Comparison of ENCODE assay signal across 12 cellular contexts in the genomic region with DNA sequence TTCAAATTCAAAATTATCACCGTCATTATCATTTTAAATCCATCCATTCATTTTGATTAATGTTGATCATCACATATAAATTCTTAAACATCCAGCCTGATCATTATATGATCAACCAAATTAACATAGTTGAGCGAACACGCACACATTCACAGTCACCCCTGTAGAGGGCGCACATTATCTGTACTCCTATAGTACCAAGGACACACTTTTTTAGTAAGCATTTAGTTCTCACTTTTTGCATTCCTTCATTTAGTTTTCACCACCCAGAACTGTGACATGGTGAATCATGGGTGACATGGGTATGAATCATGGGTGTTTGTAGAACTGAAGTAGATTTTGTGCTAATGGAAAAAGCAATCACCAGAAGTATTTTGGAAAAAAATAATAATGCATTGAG. TPM values are rescaled to one million over a fixed set of nuclear protein-coding genes. Genes with fewer than 3 reads are reported as not detected.
DNase-seq lines count a peak whose midpoint lies in the region; ATAC-seq and TF ChIP-seq lines count a peak whose summit lies in the region.
"Had no signal": no experiment of that assay in that cellular context is flagged by ENCODE, and none has a peak within 500 bp of the region (broad histone marks: within the 10 kb centered on the region; RNA-seq: fewer than 3 reads in every experiment).

No MANE protein-coding gene starts in this region.

- H3K4me1 ChIP-seq in CD4-positive, alpha-beta memory T cell (ENCODE audit: insufficient read depth, low read length): no peaks in the 10 kb centered on the region
- H3K4me1 ChIP-seq in OCI-LY1 (ENCODE audit: insufficient read depth, low read length, severe bottlenecking): no peaks in the 10 kb centered on the region
- H3K4me1 ChIP-seq: esophagus squamous epithelium had no signal

- no peaks in the 10 kb centered on the region for H3K9me2 ChIP-seq in OCI-LY1 (ENCODE audit: low read depth, low read length)

- H3K27ac ChIP-seq in CD4-positive, alpha-beta memory T cell (ENCODE audit: low read depth, low read length): no peak overlapping the region
- no peak overlapping the region for H3K27ac ChIP-seq in OCI-LY1 (ENCODE audit: low read depth, low read length, poor library complexity, severe bottlenecking)
- H3K27ac ChIP-seq: esophagus squamous epithelium had no signal

- ATAC-seq in HG03039 (IDR thresholded peaks at IDR 0.05; ENCODE audit: unreplicated experiment) (no peak), GM19455 (IDR thresholded peaks at IDR 0.05; ENCODE audit: unreplicated experiment) (no peak)

- H3K9me3 ChIP-seq in CD4-positive, alpha-beta memory T cell (ENCODE audit: control insufficient read depth in 1 of 2, low read length in 2 of 2): no peaks in the 10 kb centered on the region
- no peaks in the 10 kb centered on the region for H3K9me3 ChIP-seq in OCI-LY1 (ENCODE audit: low read length)

- intact Hi-C loops in CD4-positive, alpha-beta memory T cell (cut with micrococcal nuclease): no loop called here

- TF ChIP-seq CTCF in GM12864 (IDR thresholded peaks at IDR 0.05; ENCODE audit: low read depth, low read length, missing control alignments): peak; percentile 6
- peak; percentile 89 for TF ChIP-seq CTCF in OCI-LY1 (IDR thresholded peaks at IDR 0.05; ENCODE audit: low read length)
- TF ChIP-seq CTCF in GM20000 (IDR thresholded peaks at IDR 0.05; ENCODE audit: extremely low read depth, missing control alignments): no peak

- no peaks in the 10 kb centered on the region for H4K20me1 ChIP-seq in OCI-LY1 (ENCODE audit: insufficient read depth, low read length)

- no peak overlapping the region for H3K4me3 ChIP-seq in CD4-positive, alpha-beta memory T cell (ENCODE audit: low read length in 2 of 2)
- H3K4me3 ChIP-seq in GM12864 (ENCODE audit: low read depth, low read length) (no peak overlapping the region), OCI-LY1 (ENCODE audit: low read depth, low read length, poor library complexity, severe bottlenecking) (no peak overlapping the region)
- H3K4me3 ChIP-seq: esophagus squamous epithelium had no signal

- peaks cover 0 to 13% (median 3%) of the 10 kb centered on the region in 8 donors for H3K9me3 Mint-ChIP-seq in CD4-positive, alpha-beta memory T cell

- H2AFZ ChIP-seq in OCI-LY1 (ENCODE audit: low read length): no peak overlapping the region

- no peak overlapping the region for H3K9ac ChIP-seq in OCI-LY1 (ENCODE audit: low read length)

- no peak overlapping the region for H3K4me2 ChIP-seq in OCI-LY1 (ENCODE audit: low read length)

- no peaks in the 10 kb centered on the region for H3K27me3 ChIP-seq in CD4-positive, alpha-beta memory T cell (ENCODE audit: insufficient read depth, low read length)
- H3K27me3 ChIP-seq in OCI-LY1 (ENCODE audit: insufficient read depth, low read length): no peaks in the 10 kb centered on the region

- TF ChIP-seq POLR2A in erythroblast (IDR thresholded peaks at IDR 0.05; ENCODE audit: low read length): no peak

- H3K36me3 Mint-ChIP-seq in CD4-positive, alpha-beta memory T cell: no peaks in the 10 kb centered on the region

- POLR2A ChIA-PET in CD4-positive, alpha-beta memory T cell (lab: Charles Lee; ENCODE audit: partially characterized antibody): no interaction called here

- H3K36me3 ChIP-seq in CD4-positive, alpha-beta memory T cell (ENCODE audit: insufficient read depth, low read length): no peaks in the 10 kb centered on the region
- no peaks in the 10 kb centered on the region for H3K36me3 ChIP-seq in OCI-LY1 (ENCODE audit: insufficient read depth, low read length)
- H3K36me3 ChIP-seq: esophagus squamous epithelium had no signal

- H3K79me2 ChIP-seq in OCI-LY1 (ENCODE audit: insufficient read depth, low read length): no peaks in the 10 kb centered on the region

- no peak overlapping the region for H3K4me3 Mint-ChIP-seq in CD4-positive, alpha-beta memory T cell

- CTCF ChIA-PET in CD4-positive, alpha-beta memory T cell (lab: Charles Lee; ENCODE audit: partially characterized antibody): interaction anchor here (1.2 to 1.6 kb wide), 2 partner anchors 439 to 449 kb away, joined by 3 to 5 read pairs; no protein-coding TSS in a partner anchor

- peaks cover 3 to 6% of the 10 kb centered on the region in 2 donors for H3K27me3 Mint-ChIP-seq in CD4-positive, alpha-beta memory T cell

- H3K27ac Mint-ChIP-seq in CD4-positive, alpha-beta memory T cell: no peak overlapping the region

- no peaks in the 10 kb centered on the region; the same call in 1 of the 2 replicates for H3F3A ChIP-seq in OCI-LY1 (ENCODE audit: insufficient read depth, low read length)

- no peaks in the 10 kb centered on the region for H3K4me1 Mint-ChIP-seq in CD4-positive, alpha-beta memory T cell

- peak in 3 of 5 donors; percentile 1 to 15 (median 4) for DNase-seq in CD4-positive, alpha-beta memory T cell
- DNase-seq in GM12864 (ENCODE audit: low read depth) (no peak), erythroblast (lab: John Stamatoyannopoulos, UW) (peak; percentile 1 to 6), GM20000 (ENCODE audit: low spot score) (no peak)
- DNase-seq: esophagus squamous epithelium; NCI-H345; stimulated activated naive CD4-positive, alpha-beta T cell; T-helper 2 cell had no signal

RNA-seq across cellular contexts. Expression of gene ZNF735, which starts 26.0 kb away (rescaled TPM):
- total RNA-seq in CD4-positive, alpha-beta memory T cell: not detected
- polyA plus RNA-seq in CD4-positive, alpha-beta memory T cell: not detected
- total RNA-seq: astrocyte, esophagus squamous epithelium had no signal

RNA-seq across cellular contexts. Expression of gene ZNF679, which starts 47.3 kb away (rescaled TPM):
- not detected for total RNA-seq in CD4-positive, alpha-beta memory T cell
- not detected for polyA plus RNA-seq in CD4-positive, alpha-beta memory T cell
- total RNA-seq: astrocyte, esophagus squamous epithelium had no signal

Comparison
In these comparisons a context has a peak if more than half of its experiments do, and no peak if none do; other contexts are left out.
1. DNase-seq: peak in CD4-positive, alpha-beta memory T cell (3 of 5) and erythroblast (2 of 2); none in GM12864 (single experiment) and GM20000 (single experiment).